ENCODE assay signal across 9 cellular contexts in genomic region chr11:106917973-106918372, GRCh38.
DNase-seq lines count a peak whose midpoint lies in the region; ATAC-seq, FAIRE-seq and TF ChIP-seq lines count a peak whose summit lies in the region.
"Had no signal": no experiment of that assay in that cellular context is flagged by ENCODE, and none has a peak within 500 bp of the region (broad histone marks: within the 10 kb centered on the region; RNA-seq: fewer than 3 reads in every experiment).

No MANE protein-coding gene starts in this region.

- H3K4me1 Mint-ChIP-seq in type B pancreatic cell (ENCODE audit: unreplicated experiment) = no peaks in the 10 kb centered on the region
- H3K4me1 Mint-ChIP-seq: activated B cell treated with CpG ODN at 0.5 μM for 24 hours had no signal

- H3K27me3 Mint-ChIP-seq in type B pancreatic cell = no peaks in the 10 kb centered on the region
- H3K27me3 Mint-ChIP-seq: activated B cell treated with CpG ODN at 0.5 μM for 24 hours had no signal

- TF ChIP-seq POLR2A in heart left ventricle (IDR thresholded peaks at IDR 0.05) (no peak), adrenal gland (IDR thresholded peaks at IDR 0.05) (no peak)

- H3K27me3 ChIP-seq in right atrium auricular region (no peaks in the 10 kb centered on the region), heart left ventricle (no peaks in the 10 kb centered on the region), adrenal gland (no peaks in the 10 kb centered on the region), small intestine (ENCODE audit: control insufficient read depth in 2 of 2, insufficient read depth in 2 of 2, low read length in 2 of 2) (no peaks in the 10 kb centered on the region)

- H3K36me3 ChIP-seq in right atrium auricular region (no peaks in the 10 kb centered on the region), heart left ventricle (no peaks in the 10 kb centered on the region), adrenal gland (replicated peaks in 1 of 2) (no peaks in the 10 kb centered on the region), small intestine (ENCODE audit: control insufficient read depth in 2 of 2, insufficient read depth in 2 of 2, low read length in 2 of 2) (no peaks in the 10 kb centered on the region)

- H3K9me3 ChIP-seq in right atrium auricular region = peaks cover 0 to 6% of the 10 kb centered on the region in 2 donors
- peaks cover 0 to 12% (median 2%) of the 10 kb centered on the region in 12 donors for H3K9me3 ChIP-seq in heart left ventricle
- peaks cover 0 to 2% (median 0%) of the 10 kb centered on the region in 3 donors for H3K9me3 ChIP-seq in adrenal gland (replicated peaks in 1 of 3)
- H3K9me3 ChIP-seq in small intestine (ENCODE audit: control insufficient read depth, low read depth) = no peaks in the 10 kb centered on the region

- H3K4me3 Mint-ChIP-seq in type B pancreatic cell = no peak overlapping the region
- H3K4me3 Mint-ChIP-seq: activated B cell treated with CpG ODN at 0.5 μM for 24 hours had no signal

- WGBS in heart left ventricle, 4 donors = 83 to 90% (median 86%) methylated on average over 2 of the region's 2 CpGs
- WGBS in adrenal gland, 4 donors = 67 to 91% (median 87%) methylated on average over 2 of the region's 2 CpGs
- 68 to 78% (median 72%) methylated on average over 2 of the region's 2 CpGs for WGBS in small intestine, 3 donors

- H3K4me3 ChIP-seq in right atrium auricular region (no peak overlapping the region), heart left ventricle (no peak overlapping the region), adrenal gland (no peak overlapping the region), small intestine (ENCODE audit: low read depth in 1 of 2, low read length in 2 of 2) (no peak overlapping the region)

- H3K36me3 Mint-ChIP-seq in type B pancreatic cell = no peaks in the 10 kb centered on the region

- no peak for ATAC-seq in heart left ventricle
- ATAC-seq in HG02981 (IDR thresholded peaks at IDR 0.05; ENCODE audit: unreplicated experiment) = peak; percentile 81
- no peak for ATAC-seq in GM19452 (IDR thresholded peaks at IDR 0.05; ENCODE audit: unreplicated experiment)

- H3K4me1 ChIP-seq in right atrium auricular region = no peaks in the 10 kb centered on the region
- peaks cover 0 to 3% (median 0%) of the 10 kb centered on the region in 12 donors for H3K4me1 ChIP-seq in heart left ventricle
- no peaks in the 10 kb centered on the region for H3K4me1 ChIP-seq in adrenal gland (replicated peaks in 1 of 2)
- H3K4me1 ChIP-seq in small intestine (ENCODE audit: control insufficient read depth in 2 of 2, insufficient read depth in 1 of 2, low read depth in 1 of 2, low read length in 1 of 2) = no peaks in the 10 kb centered on the region

- intact Hi-C loops in heart left ventricle (cut with DNase I) = no loop called here
- intact Hi-C loops in adrenal gland (cut with DNase I) = no loop called here

- DNase-seq in right atrium auricular region (ENCODE audit: low spot score) (no peak), heart left ventricle (no peak), adrenal gland (peak in 2 of 7 donors; percentile 16 to 28), type B pancreatic cell (ENCODE audit: extremely low spot score, unreplicated experiment) (no peak), small intestine (no peak), Ammon's horn (ENCODE audit: low spot score) (no peak)
- DNase-seq: activated B cell treated with CpG ODN at 0.5 μM for 24 hours had no signal

- H3K27ac Mint-ChIP-seq in type B pancreatic cell = no peak overlapping the region
- H3K27ac Mint-ChIP-seq: activated B cell treated with CpG ODN at 0.5 μM for 24 hours had no signal

- no peaks in the 10 kb centered on the region for H3K9me3 Mint-ChIP-seq in type B pancreatic cell

- H3K27ac ChIP-seq in right atrium auricular region (no peak overlapping the region), heart left ventricle (no peak overlapping the region), adrenal gland (no peak overlapping the region), small intestine (ENCODE audit: low read depth in 1 of 2, low read length in 1 of 2) (no peak overlapping the region)

- FAIRE-seq in small intestine (lab: Jason Lieb, UNC) = no peak

- TF ChIP-seq CTCF in right atrium auricular region (IDR thresholded peaks at IDR 0.05) (peak; percentile 14 to 27), heart left ventricle (IDR thresholded peaks at IDR 0.05) (peak in 4 of 12 donors; percentile 16 to 26 (median 24)), adrenal gland (IDR thresholded peaks at IDR 0.05) (peak in 4 of 6 experiments; percentile 10 to 32 (median 18)), type B pancreatic cell (conservative IDR thresholded peaks at IDR 0.05) (peak; percentile 60)
